8 cellular contexts compared by ENCODE assay signal in genomic region chr7:35691827-35692307, GRCh38. TPM values are rescaled to one million over a fixed set of nuclear protein-coding genes. Genes with fewer than 3 reads are reported as not detected.
DNase-seq lines count a peak whose midpoint lies in the region; ATAC-seq, FAIRE-seq and TF ChIP-seq lines count a peak whose summit lies in the region.

No MANE protein-coding gene starts in this region.

- no peak overlapping the region for H3K27ac ChIP-seq in endothelial cell of umbilical vein (ENCODE audit: insufficient read depth, low read depth, low read length)
- H3K27ac ChIP-seq in gastrocnemius medialis = no peak overlapping the region

- peaks cover 66% of the 10 kb centered on the region for H3K79me2 ChIP-seq in endothelial cell of umbilical vein (ENCODE audit: control insufficient read depth, insufficient read depth, low read length)

- DNase-seq in activated CD8-positive, alpha-beta memory T cell treated with anti-CD3 and anti-CD28 coated beads for 24 hours = peak; percentile 71
- no peak for DNase-seq in activated CD8-positive, alpha-beta memory T cell treated with anti-CD3 and anti-CD28 coated beads, Interleukin-2, amount 50 U/mL, for 48 hours
- DNase-seq in endothelial cell of umbilical vein (ENCODE audit: low read depth, low spot score) (no peak), gastrocnemius medialis (no peak), COLO829 (ENCODE audit: low spot score) (no peak), BE2C (no peak), amygdala (lab: John Stamatoyannopoulos, UW) (no peak)

- H3K9ac ChIP-seq in endothelial cell of umbilical vein (replicated peaks; ENCODE audit: extremely low read depth, insufficient read depth, low read length) = no peak overlapping the region

- no peak for FAIRE-seq in endothelial cell of umbilical vein (lab: Jason Lieb, UNC)

- intact Hi-C loops in endothelial cell of umbilical vein (cut with micrococcal nuclease) (loop anchor here (10.0 kb wide), 1 partner anchor 603 kb away; no protein-coding TSS in a partner anchor), gastrocnemius medialis (cut with DNase I; ENCODE audit: low total_unique reads) (loop anchor here (5.0 to 10.0 kb wide), 3 partner anchors 45 to 657 kb away; partner anchors contain the start of gene DPY19L1)

- H3K4me3 ChIP-seq in WI38 (ENCODE audit: low read depth, low read length) = peak overlapping the region; percentile 97
- H3K4me3 ChIP-seq in endothelial cell of umbilical vein (replicated peaks in 1 of 3; ENCODE audit: insufficient read depth in 1 of 3, low read depth in 1 of 3, low read length in 3 of 3) = peak overlapping the region in 1 of 3 experiments; percentile 24
- peak overlapping the region; percentile 35 to 97 (median 76) for H3K4me3 ChIP-seq in gastrocnemius medialis
- no peak overlapping the region for H3K4me3 ChIP-seq in BE2C (ENCODE audit: low read depth, low read length)

- POLR2A ChIA-PET in endothelial cell of umbilical vein (lab: Charles Lee) = no interaction called here

- H3K4me2 ChIP-seq in endothelial cell of umbilical vein (ENCODE audit: insufficient read depth, low read length) = peak overlapping the region; percentile 87

- ATAC-seq in gastrocnemius medialis = no peak

- H3K4me1 ChIP-seq in endothelial cell of umbilical vein (ENCODE audit: control insufficient read depth, extremely low read depth, insufficient read depth, low read length) (peaks cover 38% of the 10 kb centered on the region), gastrocnemius medialis (peaks cover 70 to 73% of the 10 kb centered on the region in 2 donors), BE2C (peaks cover 6% of the 10 kb centered on the region)

- H3K36me3 ChIP-seq in endothelial cell of umbilical vein (ENCODE audit: control insufficient read depth in 2 of 2, extremely low read depth in 1 of 2, insufficient read depth in 2 of 2, low read length in 2 of 2) = no peaks in the 10 kb centered on the region
- H3K36me3 ChIP-seq in gastrocnemius medialis = no peaks in the 10 kb centered on the region
- no peaks in the 10 kb centered on the region; the same call in 1 of the 2 replicates for H3K36me3 ChIP-seq in BE2C

- H3K27me3 ChIP-seq in endothelial cell of umbilical vein (ENCODE audit: control insufficient read depth in 2 of 2, insufficient read depth in 2 of 2, low read length in 2 of 2) = no peaks in the 10 kb centered on the region
- no peaks in the 10 kb centered on the region for H3K27me3 ChIP-seq in gastrocnemius medialis
- H3K27me3 ChIP-seq in BE2C = no peaks in the 10 kb centered on the region

- in situ Hi-C loops in gastrocnemius medialis (cut with MboI; ENCODE audit: low sequenced_read_pairs in 4 of 4) = loop anchor here in 1 of 4 donors (25.0 kb wide), 1 partner anchor 655 kb away; the partner anchor contains the start of gene DPY19L1

- H3K9me1 ChIP-seq in endothelial cell of umbilical vein (replicated peaks; ENCODE audit: control insufficient read depth, extremely low read depth, insufficient read depth, low read length) = no peaks in the 10 kb centered on the region

- dilution Hi-C loops in endothelial cell of umbilical vein (cut with MboI; ENCODE audit: extremely low pct_ligation_motif_present, low sequenced_read_pairs) = no loop called here

- no peak overlapping the region for H2AFZ ChIP-seq in endothelial cell of umbilical vein (ENCODE audit: low read depth, low read length)

- TF ChIP-seq POLR2A in endothelial cell of umbilical vein (IDR thresholded peaks at IDR 0.05; ENCODE audit: low read depth, low read length) = no peak
- TF ChIP-seq POLR2A in gastrocnemius medialis (IDR thresholded peaks at IDR 0.05) = no peak

- TF ChIP-seq CTCF in WI38 (IDR thresholded peaks at IDR 0.05; ENCODE audit: low read depth, low read length) (no peak), endothelial cell of umbilical vein (IDR thresholded peaks at IDR 0.05; ENCODE audit: extremely low read depth in 1 of 2, insufficient read depth in 1 of 2, low read depth in 1 of 2, low read length in 2 of 2) (no peak), gastrocnemius medialis (IDR thresholded peaks at IDR 0.05 in 4 of 5, conservative IDR thresholded peaks at IDR 0.05 in 1 of 5) (no peak), BE2C (IDR thresholded peaks at IDR 0.05; ENCODE audit: low read depth, low read length) (no peak)

- BruUV-seq in endothelial cell of umbilical vein (replicated peaks; lab: Mats Ljungman, UMichigan) = no TSS peak

- CTCF ChIA-PET in endothelial cell of umbilical vein (lab: Charles Lee) = interaction anchor here (1.0 to 1.3 kb wide), 2 partner anchors 18 to 109 kb away, joined by 3 to 4 read pairs; no protein-coding TSS in a partner anchor

- H4K20me1 ChIP-seq in endothelial cell of umbilical vein (replicated peaks; ENCODE audit: control insufficient read depth, extremely low read depth, insufficient read depth, low read length) = no peaks in the 10 kb centered on the region

- H3K9me3 ChIP-seq in endothelial cell of umbilical vein (replicated peaks; ENCODE audit: control insufficient read depth, insufficient read depth, low read length) (no peaks in the 10 kb centered on the region), gastrocnemius medialis (no peaks in the 10 kb centered on the region), BE2C (no peaks in the 10 kb centered on the region)

TF ChIP-seq in endothelial cell of umbilical vein, 7 proteins besides CTCF, POLR2A, EP300 and RAD21:
- TF ChIP-seq FOS (IDR thresholded peaks at IDR 0.05; ENCODE audit: borderline replicate concordance, insufficient read depth, low read length) (no peak), GATA2 (IDR thresholded peaks at IDR 0.05; ENCODE audit: insufficient read depth, insufficient read length, low read depth, low read length) (no peak), POLR2AphosphoS5 (IDR thresholded peaks at IDR 0.05; ENCODE audit: insufficient read depth, low read depth, low read length) (no peak), MYC (IDR thresholded peaks at IDR 0.05; ENCODE audit: low read depth, low read length) (no peak), EZH2 (IDR thresholded peaks at IDR 0.05; ENCODE audit: borderline replicate concordance, low read depth, low read length, severe bottlenecking) (no peak), JUN (IDR thresholded peaks at IDR 0.05; ENCODE audit: borderline replicate concordance, insufficient read depth, insufficient read length, low read depth) (no peak), MAX (IDR thresholded peaks at IDR 0.05; ENCODE audit: insufficient read depth, insufficient read length) (no peak)

RNA-seq across cellular contexts. Expression of gene HERPUD2, which starts 3.1 kb away (rescaled TPM):
- 27.7 and 33.9 TPM in 2 replicates for total RNA-seq in endothelial cell of umbilical vein
- polyA plus RNA-seq in endothelial cell of umbilical vein = 42.0 and 59.5 TPM in 2 replicates
- 39.2 and 43.4 TPM in 2 replicates for polyA plus RNA-seq in endothelial cell of umbilical vein (2011; cell fraction: cytosol; rRNA removed)
- 25.8 and 28.3 TPM in 2 replicates for polyA plus RNA-seq in endothelial cell of umbilical vein (2011; cell fraction: nucleus; rRNA removed)
- 21.5 and 24.4 TPM in 2 replicates for polyA plus RNA-seq in endothelial cell of umbilical vein (2012)
- 90.5 and 109 TPM in 2 replicates for polyA minus RNA-seq in endothelial cell of umbilical vein
- 20.1 TPM for polyA minus RNA-seq in endothelial cell of umbilical vein (2011; cell fraction: cytosol; rRNA and poly(A)+ RNA removed)
- 63.0 and 70.3 TPM in 2 replicates for polyA minus RNA-seq in endothelial cell of umbilical vein (2011; cell fraction: nucleus; rRNA and poly(A)+ RNA removed)
- 10 to 100 TPM; 12.2 to 27.8 (median 24.7) TPM for total RNA-seq in gastrocnemius medialis
- polyA plus RNA-seq in BE2C (2012; ENCODE audit: insufficient read depth, insufficient read length, low read depth) = 11.1 TPM
